8 cellular contexts compared by ENCODE assay signal in genomic region chr2:177161741-177162440, GRCh38. TPM values are rescaled to one million over a fixed set of nuclear protein-coding genes. Genes with fewer than 3 reads are reported as not detected.
DNase-seq lines count a peak whose midpoint lies in the region; ATAC-seq, FAIRE-seq and TF ChIP-seq lines count a peak whose summit lies in the region.

No MANE protein-coding gene starts in this region.

- DNase-seq in D721Med (ENCODE audit: insufficient read length, low spot score) (no peak), RWPE2 (ENCODE audit: low spot score) (no peak), fibroblast of the aortic adventitia (ENCODE audit: low read depth) (peak; percentile 54), spleen (no peak), NK-92 (lab: John Stamatoyannopoulos, UW; ENCODE audit: unreplicated experiment) (no peak)
- no peak for DNase-seq in effector CD8-positive, alpha-beta T cell (lab: John Stamatoyannopoulos, UW)

- POLR2A ChIA-PET in HEK293 (lab: Yijun Ruan, JAX), result no interaction called here

- WGBS in spleen, 5 donors, result 44 to 49% (median 46%) methylated on average over 12 of the region's 12 CpGs

- H3K36me3 ChIP-seq in HEK293 (ENCODE audit: control insufficient read depth in 2 of 2, insufficient read depth in 1 of 2, low read length in 2 of 2), result no peaks in the 10 kb centered on the region
- H3K36me3 ChIP-seq in RWPE2 (ENCODE audit: low read depth), result no peaks in the 10 kb centered on the region
- no peaks in the 10 kb centered on the region for H3K36me3 ChIP-seq in spleen

- no peak for TF ChIP-seq POLR2A in spleen (IDR thresholded peaks at IDR 0.05)

- peak; percentile 79 for FAIRE-seq in D721Med (lab: Jason Lieb, UNC)

- intact Hi-C loops in spleen (cut with DNase I; ENCODE audit: low total_unique reads), result loop anchor here (10.0 kb wide), 2 partner anchors 103 to 133 kb away; partner anchors contain the start of gene NFE2L2

- H3K4me1 ChIP-seq in HEK293 (ENCODE audit: control insufficient read depth, insufficient read depth, low read length) (peaks cover 9% of the 10 kb centered on the region), RWPE2 (ENCODE audit: insufficient read depth, poor library complexity, severe bottlenecking) (peaks cover 22% of the 10 kb centered on the region), spleen (peaks cover 14 to 35% (median 25%) of the 10 kb centered on the region in 6 donors)

- H3K4me3 ChIP-seq in HEK293 (ENCODE audit: low read depth, low read length), result no peak overlapping the region
- no peak overlapping the region for H3K4me3 ChIP-seq in RWPE2 (ENCODE audit: severe bottlenecking)
- H3K4me3 ChIP-seq in fibroblast of the aortic adventitia (ENCODE audit: low read depth, low read length), result no peak overlapping the region
- H3K4me3 ChIP-seq in spleen, result no peak overlapping the region

- no peak overlapping the region for H3K27ac ChIP-seq in HEK293 (ENCODE audit: extremely low read depth, low read depth, low read length)
- no peak overlapping the region for H3K27ac ChIP-seq in RWPE2 (ENCODE audit: poor library complexity, severe bottlenecking)
- no peak overlapping the region for H3K27ac ChIP-seq in spleen

- TF ChIP-seq CTCF in D721Med (IDR thresholded peaks at IDR 0.05; ENCODE audit: insufficient read depth, missing control alignments), result peak; percentile 66
- TF ChIP-seq CTCF in HEK293 (tag by site-specific recombination; IDR thresholded peaks at IDR 0.05), result no peak
- TF ChIP-seq CTCF in RWPE2 (IDR thresholded peaks at IDR 0.05; ENCODE audit: poor library complexity, severe bottlenecking), result peak; percentile 86
- TF ChIP-seq CTCF in fibroblast of the aortic adventitia (IDR thresholded peaks at IDR 0.05; ENCODE audit: insufficient read depth, low read length), result peak; percentile 61
- peak in 9 of 11 experiments; percentile 24 to 61 (median 52) for TF ChIP-seq CTCF in spleen (IDR thresholded peaks at IDR 0.05 in 8 of 11, conservative IDR thresholded peaks at IDR 0.05 in 3 of 11)

- H3K9me3 ChIP-seq in HEK293 (ENCODE audit: control insufficient read depth, insufficient read depth, low read depth, low read length) (no peaks in the 10 kb centered on the region), RWPE2 (ENCODE audit: severe bottlenecking) (no peaks in the 10 kb centered on the region), spleen (no peaks in the 10 kb centered on the region)

- CTCF ChIA-PET in HEK293 (lab: Yijun Ruan, JAX), result interaction anchor here (0.6 to 2.0 kb wide), 12 partner anchors 13 to 602 kb away, joined by 3 to 15 read pairs (median 3); partner anchors contain the start of gene NFE2L2

- H3K27me3 ChIP-seq in RWPE2 (ENCODE audit: insufficient read depth, poor library complexity, severe bottlenecking) (no peaks in the 10 kb centered on the region), spleen (replicated peaks in 1 of 7) (no peaks in the 10 kb centered on the region)

- ATAC-seq in RWPE2 (ENCODE audit: low read depth) (peak; percentile 51), GM21825 (IDR thresholded peaks at IDR 0.05; ENCODE audit: unreplicated experiment) (no peak)

TF ChIP-seq in HEK293, 187 proteins besides CTCF, POLR2A, EP300 and RAD21:
- peak; percentile 61 for TF ChIP-seq ZBTB8A (tag by site-specific recombination; IDR thresholded peaks at IDR 0.05)
- no peak for TF ChIP-seq ZNF302 (tag by site-specific recombination; IDR thresholded peaks at IDR 0.05; ENCODE audit: low read depth)
- TF ChIP-seq ZNF654 (tag by site-specific recombination; IDR thresholded peaks at IDR 0.05; ENCODE audit: low read depth), result peak; percentile 31; the same call in 1 of the 2 replicates
- TF ChIP-seq ZNF555 (tag by site-specific recombination; conservative IDR thresholded peaks at IDR 0.05), result no peak

RNA-seq across cellular contexts. Expression of gene HNRNPA3, which starts 50.7 kb away (rescaled TPM):
- total RNA-seq in fibroblast of the aortic adventitia (ENCODE audit: low replicate concordance) (43.7 and 62.2 TPM in 2 replicates), spleen (100 to 1,000 TPM in 5 of 7 donors, 10 to 100 TPM in 2; 79.8 to 213 (median 157) TPM)
- polyA plus RNA-seq in spleen, result 100 to 1,000 TPM; 144 to 179 (median 159) TPM
